In genomic region chr14:100617715-100618693, GRCh38 we compare ENCODE assay signal across 1 cellular context.
TF ChIP-seq lines count a peak whose summit lies in the region.

No MANE protein-coding gene starts in this region.

TF ChIP-seq in H1, 55 proteins besides CTCF, POLR2A, EP300 and RAD21 (continued from another document):
- TF ChIP-seq YY1 (IDR thresholded peaks at IDR 0.05; ENCODE audit: low read depth, low read length) (no peak), BCL11A (IDR thresholded peaks at IDR 0.05; ENCODE audit: low read depth in 2 of 2, low read length in 2 of 2) (no peak), SIRT6 (IDR thresholded peaks at IDR 0.05; ENCODE audit: low read length) (no peak), SP1 (IDR thresholded peaks at IDR 0.05; ENCODE audit: low read depth, low read length) (no peak), TCF12 (IDR thresholded peaks at IDR 0.05; ENCODE audit: low read depth, low read length) (no peak), SIX5 (IDR thresholded peaks at IDR 0.05; ENCODE audit: low read depth, low read length) (no peak), KDM4A (IDR thresholded peaks at IDR 0.05; ENCODE audit: low read depth, low read length, severe bottlenecking) (no peak), SAP30 (IDR thresholded peaks at IDR 0.05; ENCODE audit: insufficient read depth, insufficient replicate concordance, low read length) (no peak), JUN (IDR thresholded peaks at IDR 0.05; ENCODE audit: low read depth, low read length) (no peak), TAF7 (optimal IDR thresholded peaks at IDR 0.05; ENCODE audit: borderline replicate concordance, low read depth, low read length) (no peak), CHD1 (IDR thresholded peaks at IDR 0.05; ENCODE audit: low read depth, low read length) (no peak), RXRA (IDR thresholded peaks at IDR 0.05; ENCODE audit: insufficient read depth, low read depth, low read length) (no peak), RFX5 (IDR thresholded peaks at IDR 0.05; ENCODE audit: borderline replicate concordance, low read depth, low read length) (no peak), ATF2 (IDR thresholded peaks at IDR 0.05; ENCODE audit: low read length) (no peak)
